In the genomic region with DNA sequence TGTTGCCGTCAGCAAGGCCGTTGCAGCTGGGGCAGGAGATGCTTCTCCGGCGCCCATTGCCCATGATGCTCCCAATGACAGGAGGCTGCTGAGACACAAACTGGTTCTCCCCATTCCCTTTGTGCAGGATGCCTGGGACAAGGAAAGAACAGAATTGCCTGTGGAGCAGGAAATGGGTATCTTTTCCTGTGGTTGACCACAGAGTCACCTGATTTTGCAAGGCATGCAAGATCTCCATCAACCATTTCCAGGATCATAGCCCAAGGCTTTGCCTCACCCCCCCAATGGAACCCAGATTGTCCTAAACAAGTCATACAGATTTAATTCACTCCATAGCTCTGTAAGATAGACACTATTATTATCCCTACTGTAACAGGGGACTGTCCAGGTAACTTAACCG, we compare ENCODE assay signal across 24 cellular contexts.
"Had no signal": no experiment of that assay in that cellular context is flagged by ENCODE, and none has a peak within 500 bp of the region (broad histone marks: within the 10 kb centered on the region; RNA-seq: fewer than 3 reads in every experiment).

No MANE protein-coding gene starts in this region.

- H3K4me1 ChIP-seq: esophagus squamous epithelium, left ventricle myocardium inferior, vagina had no signal

- FAIRE-seq: TTC549 had no signal

- DNase-seq: activated CD4-positive, alpha-beta T cell treated with anti-CD3 and anti-CD28 coated beads, Interleukin-2, amount 10 ng/mL, durations not matched to agents 7 days and 5 days; activated CD4-positive, CD25-positive, alpha-beta regulatory T cell treated with anti-CD3 and anti-CD28 coated beads, Interleukin-2, amount 50 U/mL, for 72 hours; activated CD8-positive, alpha-beta memory T cell treated with anti-CD3 and anti-CD28 coated beads, Interleukin-2, amount 10 ng/mL, durations not matched to agents 7 days and 5 days; activated CD8-positive, alpha-beta T cell treated with anti-CD3 and anti-CD28 coated beads for 36 hours; activated gamma-delta T cell; activated naive CD4-positive, alpha-beta T cell treated with anti-CD3 and anti-CD28 coated beads, Interleukin-2, amount 50 U/mL, for 16 hours; activated naive CD8-positive, alpha-beta T cell treated with anti-CD3 and anti-CD28 coated beads, Interleukin-2, amount 50 U/mL, for 24 hours; activated T-cell treated with anti-CD3 and anti-CD28 coated beads for 4 hours; aorta; cortex of kidney; endodermal cell; esophagus squamous epithelium; kidney glomerular epithelial cell; left ventricle myocardium inferior; midbrain; stimulated activated CD4-positive, alpha-beta T cell treated with anti-CD3 and anti-CD28 coated beads, Interleukin-2, amount 100 ng/mL, for 48 hours; stimulated activated CD8-positive, alpha-beta memory T cell treated with anti-CD3 and anti-CD28 coated beads, Interleukin-4, amount 100 ng/mL, for 48 hours; stimulated activated naive B cell treated with anti-CD40 and anti-IgM and Interleukin-4, amounts not matched to agents 10 μg/mL and 1 μg/mL and 100 μg/mL, for 72 hours; trophoblast cell; WERI-Rb-1 had no signal

- H3K36me3 ChIP-seq: left ventricle myocardium inferior, vagina, WERI-Rb-1 had no signal

- H3K9me3 ChIP-seq: esophagus squamous epithelium, left ventricle myocardium inferior, vagina had no signal

- ATAC-seq: activated CD8-positive, alpha-beta memory T cell treated with anti-CD3 and anti-CD28 coated beads, Interleukin-2, amount 10 ng/mL, durations not matched to agents 7 days and 5 days; activated CD8-positive, alpha-beta T cell treated with anti-CD3 and anti-CD28 coated beads for 36 hours; activated naive CD8-positive, alpha-beta T cell treated with anti-CD3 and anti-CD28 coated beads, Interleukin-2, amount 50 U/mL, for 24 hours; natural killer cell treated with Interleukin-12 subunit alpha and Interleukin-12 subunit beta and Interleukin-15 and Interleukin-18, amount 100 ng/mL, for 72 hours; stimulated activated naive B cell treated with anti-CD40 and anti-IgM and Interleukin-4, amounts not matched to agents 10 μg/mL and 1 μg/mL and 100 μg/mL, for 72 hours had no signal

- H3K27ac ChIP-seq: cardiac muscle cell, esophagus squamous epithelium, left ventricle myocardium inferior, vagina, WERI-Rb-1 had no signal

- H3K4me3 ChIP-seq: cardiac muscle cell, esophagus squamous epithelium, left ventricle myocardium inferior, vagina had no signal

- H3K27me3 ChIP-seq: cardiac muscle cell, vagina had no signal
